In the genomic region with DNA sequence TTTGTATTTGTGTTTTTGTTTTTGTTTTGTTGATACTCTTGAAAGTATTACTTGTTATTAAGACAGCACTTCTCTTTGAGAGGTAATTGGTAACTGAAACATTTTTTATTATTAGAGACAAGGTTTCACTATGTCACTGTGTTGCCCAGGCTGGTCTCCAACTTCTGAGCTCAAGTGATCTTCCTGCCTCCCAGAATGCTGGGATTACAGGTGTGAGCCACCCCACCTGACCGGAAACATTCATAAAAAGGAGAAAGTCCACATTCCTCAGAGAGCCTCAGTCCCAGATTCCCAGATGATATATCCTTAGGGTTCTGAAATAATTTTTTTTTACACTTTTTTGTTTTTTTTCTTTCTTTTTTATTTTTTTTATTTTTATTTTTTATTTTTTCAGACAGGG, we compare ENCODE assay signal across 12 cellular contexts. TPM values are rescaled to one million over a fixed set of nuclear protein-coding genes. Genes with fewer than 3 reads are reported as not detected.
DNase-seq lines count a peak whose midpoint lies in the region; ATAC-seq and TF ChIP-seq lines count a peak whose summit lies in the region.
"Had no signal": no experiment of that assay in that cellular context is flagged by ENCODE, and none has a peak within 500 bp of the region (broad histone marks: within the 10 kb centered on the region; RNA-seq: fewer than 3 reads in every experiment).

No MANE protein-coding gene starts in this region.

- no peaks in the 10 kb centered on the region for H3K9me3 Mint-ChIP-seq in activated CD4-positive, alpha-beta memory T cell treated with anti-CD3 and anti-CD28 coated beads, Interleukin-2, amount 10 ng/mL, durations not matched to agents 7 days and 5 days
- no peaks in the 10 kb centered on the region for H3K9me3 Mint-ChIP-seq in activated CD4-positive, alpha-beta memory T cell treated with anti-CD3 and anti-CD28 coated beads for 36 hours
- no peaks in the 10 kb centered on the region for H3K9me3 Mint-ChIP-seq in activated CD8-positive, alpha-beta T cell treated with anti-CD3 and anti-CD28 coated beads for 36 hours

- WGBS in trophoblast cell (ENCODE audit: extremely low coverage, insufficient coverage, insufficient read length) = no CpG with 5 or more reads among the region's 1 CpG

- H4K12ac ChIP-seq in trophoblast cell (ENCODE audit: low read depth, low read length) = no peak overlapping the region

- CTCF ChIA-PET in activated CD4-positive, alpha-beta memory T cell treated with anti-CD3 and anti-CD28 coated beads, Interleukin-2, amount 10 ng/mL, durations not matched to agents 7 days and 5 days (lab: Charles Lee) = interaction anchor here (1.1 to 1.5 kb wide), 3 partner anchors 10 to 68 kb away, joined by 3 to 5 read pairs (median 4); no protein-coding TSS in a partner anchor
- CTCF ChIA-PET in activated CD4-positive, alpha-beta memory T cell treated with anti-CD3 and anti-CD28 coated beads for 36 hours (lab: Charles Lee) = interaction anchor here (2.0 kb wide), 1 partner anchor 10 kb away, joined by 10 read pairs; no protein-coding TSS in a partner anchor
- CTCF ChIA-PET in activated CD8-positive, alpha-beta T cell treated with anti-CD3 and anti-CD28 coated beads for 36 hours (lab: Charles Lee) = interaction anchor here (0.8 to 2.9 kb wide), 3 partner anchors 10 to 63 kb away, joined by 3 to 18 read pairs (median 3); no protein-coding TSS in a partner anchor

- no peak for DNase-seq in activated CD4-positive, alpha-beta memory T cell treated with anti-CD3 and anti-CD28 coated beads, Interleukin-2, amount 10 ng/mL, durations not matched to agents 7 days and 5 days
- no peak for DNase-seq in activated CD4-positive, alpha-beta memory T cell treated with anti-CD3 and anti-CD28 coated beads for 36 hours
- DNase-seq in activated CD8-positive, alpha-beta T cell treated with anti-CD3 and anti-CD28 coated beads for 36 hours = no peak
- DNase-seq in trophoblast cell (peak; percentile 68 to 83), SW 1271 (lab: John Stamatoyannopoulos, UW) (no peak)
- DNase-seq: ACHN, heart left ventricle, thyroid gland, WERI-Rb-1 had no signal

- no peak overlapping the region for H4K8ac ChIP-seq in trophoblast cell (ENCODE audit: low read depth, low read length)

- no peak overlapping the region for H4K91ac ChIP-seq in trophoblast cell (ENCODE audit: low read depth, low read length)

- H3K14ac ChIP-seq in trophoblast cell (ENCODE audit: low read length) = no peak overlapping the region

- no peak overlapping the region for H2BK12ac ChIP-seq in trophoblast cell (ENCODE audit: low read length)

- no peak overlapping the region for H3K4ac ChIP-seq in trophoblast cell (ENCODE audit: low read depth, low read length)

- peaks cover 0 to 5% of the 10 kb centered on the region in 2 experiments for H3K36me3 ChIP-seq in trophoblast cell (ENCODE audit: control insufficient read depth in 1 of 2, insufficient read depth in 2 of 2, low read length in 2 of 2)
- H3K36me3 ChIP-seq: heart left ventricle, thyroid gland had no signal

- H3K27me3 ChIP-seq in trophoblast cell (ENCODE audit: insufficient read depth, low read length) = no peaks in the 10 kb centered on the region
- H3K27me3 ChIP-seq: heart left ventricle, thyroid gland had no signal

- H2BK120ac ChIP-seq in trophoblast cell (ENCODE audit: insufficient read depth, low read length, poor library complexity) = no peak overlapping the region

- H3K27me3 Mint-ChIP-seq in activated CD4-positive, alpha-beta memory T cell treated with anti-CD3 and anti-CD28 coated beads, Interleukin-2, amount 10 ng/mL, durations not matched to agents 7 days and 5 days = no peaks in the 10 kb centered on the region
- H3K27me3 Mint-ChIP-seq in activated CD4-positive, alpha-beta memory T cell treated with anti-CD3 and anti-CD28 coated beads for 36 hours = no peaks in the 10 kb centered on the region
- no peaks in the 10 kb centered on the region for H3K27me3 Mint-ChIP-seq in activated CD8-positive, alpha-beta T cell treated with anti-CD3 and anti-CD28 coated beads for 36 hours

- no peaks in the 10 kb centered on the region for H3K9me3 ChIP-seq in trophoblast cell (ENCODE audit: insufficient read depth, low read depth, low read length)
- H3K9me3 ChIP-seq: heart left ventricle, thyroid gland had no signal

- no peak for TF ChIP-seq CTCF in activated CD8-positive, alpha-beta T cell treated with anti-CD3 and anti-CD28 coated beads for 36 hours (IDR thresholded peaks at IDR 0.05)

- H3K4me2 ChIP-seq in trophoblast cell (ENCODE audit: low read length) = no peak overlapping the region
- H3K4me2 ChIP-seq: KMS-11 had no signal

- peaks cover 23% of the 10 kb centered on the region for H3K79me2 ChIP-seq in trophoblast cell (ENCODE audit: control insufficient read depth, insufficient read depth, low read length, poor library complexity)

- peaks cover 10% of the 10 kb centered on the region for H3K79me1 ChIP-seq in trophoblast cell (ENCODE audit: low read length)

- intact Hi-C loops in activated CD4-positive, alpha-beta memory T cell treated with anti-CD3 and anti-CD28 coated beads for 36 hours (cut with micrococcal nuclease) = loop anchor here (5.0 kb wide), 1 partner anchor 77 kb away; no protein-coding TSS in a partner anchor
- intact Hi-C loops in activated CD8-positive, alpha-beta T cell treated with anti-CD3 and anti-CD28 coated beads for 36 hours (cut with micrococcal nuclease) = no loop called here

- H3K4me1 Mint-ChIP-seq in activated CD4-positive, alpha-beta memory T cell treated with anti-CD3 and anti-CD28 coated beads, Interleukin-2, amount 10 ng/mL, durations not matched to agents 7 days and 5 days = peaks cover 44% of the 10 kb centered on the region
- H3K4me1 Mint-ChIP-seq in activated CD4-positive, alpha-beta memory T cell treated with anti-CD3 and anti-CD28 coated beads for 36 hours (ENCODE audit: low read depth) = peaks cover 39% of the 10 kb centered on the region
- peaks cover 41% of the 10 kb centered on the region for H3K4me1 Mint-ChIP-seq in activated CD8-positive, alpha-beta T cell treated with anti-CD3 and anti-CD28 coated beads for 36 hours (ENCODE audit: low read depth)

- H3K4me3 ChIP-seq in trophoblast cell (ENCODE audit: low read depth, low read length) = no peak overlapping the region
- H3K4me3 ChIP-seq: lung, thyroid gland had no signal

- no peak overlapping the region for H3K23ac ChIP-seq in trophoblast cell (ENCODE audit: low read length)

- POLR2A ChIA-PET in activated CD4-positive, alpha-beta memory T cell treated with anti-CD3 and anti-CD28 coated beads, Interleukin-2, amount 10 ng/mL, durations not matched to agents 7 days and 5 days (lab: Charles Lee) = no interaction called here
- POLR2A ChIA-PET in activated CD4-positive, alpha-beta memory T cell treated with anti-CD3 and anti-CD28 coated beads for 36 hours (lab: Charles Lee) = no interaction called here
- POLR2A ChIA-PET in activated CD8-positive, alpha-beta T cell treated with anti-CD3 and anti-CD28 coated beads for 36 hours (lab: Charles Lee) = interaction anchor here (1.2 kb wide), 1 partner anchor 41 kb away, joined by 3 read pairs; no protein-coding TSS in a partner anchor

- H3K9ac ChIP-seq in trophoblast cell (ENCODE audit: low read length) = no peak overlapping the region
- H3K9ac ChIP-seq: KMS-11 had no signal

- no peak overlapping the region for H2AK5ac ChIP-seq in trophoblast cell (ENCODE audit: low read length)

- no peak overlapping the region for H3K27ac ChIP-seq in trophoblast cell (ENCODE audit: low read depth, low read length)
- H3K27ac ChIP-seq: heart left ventricle, KMS-11, thyroid gland had no signal

- ATAC-seq in activated CD8-positive, alpha-beta T cell treated with anti-CD3 and anti-CD28 coated beads for 36 hours = no peak
- no peak for ATAC-seq in GM18861 (IDR thresholded peaks at IDR 0.05; ENCODE audit: unreplicated experiment)
- ATAC-seq: heart left ventricle had no signal

- H3K18ac ChIP-seq in trophoblast cell (ENCODE audit: low read length) = no peak overlapping the region

- H3K27ac Mint-ChIP-seq in activated CD4-positive, alpha-beta memory T cell treated with anti-CD3 and anti-CD28 coated beads, Interleukin-2, amount 10 ng/mL, durations not matched to agents 7 days and 5 days = no peak overlapping the region
- no peak overlapping the region for H3K27ac Mint-ChIP-seq in activated CD4-positive, alpha-beta memory T cell treated with anti-CD3 and anti-CD28 coated beads for 36 hours
- H3K27ac Mint-ChIP-seq in activated CD8-positive, alpha-beta T cell treated with anti-CD3 and anti-CD28 coated beads for 36 hours = no peak overlapping the region

- no peak overlapping the region for H2BK5ac ChIP-seq in trophoblast cell (ENCODE audit: low read depth, low read length, poor library complexity)

- peak overlapping the region; percentile 43 for H3K4me3 Mint-ChIP-seq in activated CD4-positive, alpha-beta memory T cell treated with anti-CD3 and anti-CD28 coated beads, Interleukin-2, amount 10 ng/mL, durations not matched to agents 7 days and 5 days
- H3K4me3 Mint-ChIP-seq in activated CD4-positive, alpha-beta memory T cell treated with anti-CD3 and anti-CD28 coated beads for 36 hours = no peak overlapping the region
- peak overlapping the region; percentile 29 for H3K4me3 Mint-ChIP-seq in activated CD8-positive, alpha-beta T cell treated with anti-CD3 and anti-CD28 coated beads for 36 hours

- peaks cover 7 to 16% of the 10 kb centered on the region in 2 experiments for H3K4me1 ChIP-seq in trophoblast cell (ENCODE audit: control insufficient read depth in 1 of 2, insufficient read depth in 2 of 2, low read length in 2 of 2)

- H3K36me3 Mint-ChIP-seq in activated CD4-positive, alpha-beta memory T cell treated with anti-CD3 and anti-CD28 coated beads, Interleukin-2, amount 10 ng/mL, durations not matched to agents 7 days and 5 days (ENCODE audit: low read depth) = peaks cover 4% of the 10 kb centered on the region
- H3K36me3 Mint-ChIP-seq in activated CD4-positive, alpha-beta memory T cell treated with anti-CD3 and anti-CD28 coated beads for 36 hours = peaks cover 4% of the 10 kb centered on the region
- peaks cover 10% of the 10 kb centered on the region for H3K36me3 Mint-ChIP-seq in activated CD8-positive, alpha-beta T cell treated with anti-CD3 and anti-CD28 coated beads for 36 hours (ENCODE audit: low read depth)

- no peak overlapping the region for H2AFZ ChIP-seq in trophoblast cell (ENCODE audit: insufficient read depth, low read length, poor library complexity)

RNA-seq across cellular contexts. Expression of gene CARM1, which starts 2.7 kb away (rescaled TPM):
- 10 to 100 TPM; 39.3 to 40.2 TPM for total RNA-seq in activated CD4-positive, alpha-beta memory T cell treated with anti-CD3 and anti-CD28 coated beads, Interleukin-2, amount 10 ng/mL, durations not matched to agents 7 days and 5 days
- 10 to 100 TPM; 75.0 to 78.3 TPM for total RNA-seq in activated CD4-positive, alpha-beta memory T cell treated with anti-CD3 and anti-CD28 coated beads for 36 hours
- total RNA-seq in activated CD8-positive, alpha-beta T cell treated with anti-CD3 and anti-CD28 coated beads for 36 hours = 10 to 100 TPM; 95.1 to 95.4 TPM
- polyA plus RNA-seq in trophoblast cell (2013) = 77.7 and 79.2 TPM in 2 replicates

RNA-seq across cellular contexts. Expression of gene C19orf38, which starts 25.8 kb away (rescaled TPM):
- total RNA-seq in activated CD4-positive, alpha-beta memory T cell treated with anti-CD3 and anti-CD28 coated beads, Interleukin-2, amount 10 ng/mL, durations not matched to agents 7 days and 5 days = 1 to 10 TPM; 1.1 to 1.8 TPM
- total RNA-seq in activated CD4-positive, alpha-beta memory T cell treated with anti-CD3 and anti-CD28 coated beads for 36 hours = 1 to 10 TPM; 1.4 to 1.7 TPM
- total RNA-seq in activated CD8-positive, alpha-beta T cell treated with anti-CD3 and anti-CD28 coated beads for 36 hours = 1 to 10 TPM; 1.2 to 1.3 TPM
- 0.38 and 0.44 TPM in 2 replicates for polyA plus RNA-seq in trophoblast cell (2013)

RNA-seq across cellular contexts. Expression of gene TMED1, which starts 38.0 kb away (rescaled TPM):
- total RNA-seq in activated CD4-positive, alpha-beta memory T cell treated with anti-CD3 and anti-CD28 coated beads, Interleukin-2, amount 10 ng/mL, durations not matched to agents 7 days and 5 days = 10 to 100 TPM; 15.7 to 17.3 TPM
- 10 to 100 TPM; 18.8 to 19.1 TPM for total RNA-seq in activated CD4-positive, alpha-beta memory T cell treated with anti-CD3 and anti-CD28 coated beads for 36 hours
- 10 to 100 TPM; 12.9 to 15.0 TPM for total RNA-seq in activated CD8-positive, alpha-beta T cell treated with anti-CD3 and anti-CD28 coated beads for 36 hours
- polyA plus RNA-seq in trophoblast cell (2013) = 19.6 and 20.0 TPM in 2 replicates

RNA-seq across cellular contexts. Expression of gene YIPF2, which starts 54.4 kb away (rescaled TPM):
- total RNA-seq in activated CD4-positive, alpha-beta memory T cell treated with anti-CD3 and anti-CD28 coated beads, Interleukin-2, amount 10 ng/mL, durations not matched to agents 7 days and 5 days = 10 to 100 TPM; 23.8 to 26.0 TPM
- total RNA-seq in activated CD4-positive, alpha-beta memory T cell treated with anti-CD3 and anti-CD28 coated beads for 36 hours = 10 to 100 TPM; 25.6 to 28.4 TPM
- total RNA-seq in activated CD8-positive, alpha-beta T cell treated with anti-CD3 and anti-CD28 coated beads for 36 hours = 10 to 100 TPM; 21.7 to 24.4 TPM
- 98.9 and 102 TPM in 2 replicates for polyA plus RNA-seq in trophoblast cell (2013)

RNA-seq across cellular contexts. Expression of gene TIMM29, which starts 54.6 kb away (rescaled TPM):
- 10 to 100 TPM; 24.3 to 25.7 TPM for total RNA-seq in activated CD4-positive, alpha-beta memory T cell treated with anti-CD3 and anti-CD28 coated beads, Interleukin-2, amount 10 ng/mL, durations not matched to agents 7 days and 5 days
- total RNA-seq in activated CD4-positive, alpha-beta memory T cell treated with anti-CD3 and anti-CD28 coated beads for 36 hours = 10 to 100 TPM; 15.6 to 16.4 TPM
- total RNA-seq in activated CD8-positive, alpha-beta T cell treated with anti-CD3 and anti-CD28 coated beads for 36 hours = 10 to 100 TPM; 14.7 to 17.7 TPM
- polyA plus RNA-seq in trophoblast cell (2013) = 21.1 and 21.2 TPM in 2 replicates

Comparison
In these comparisons a context has a peak if more than half of its experiments do, and no peak if none do; other contexts are left out.
1. DNase-seq: peak in trophoblast cell (2 of 2); none in activated CD4-positive, alpha-beta memory T cell treated with anti-CD3 and anti-CD28 coated beads, Interleukin-2, amount 10 ng/mL, durations not matched to agents 7 days and 5 days (single experiment), activated CD4-positive, alpha-beta memory T cell treated with anti-CD3 and anti-CD28 coated beads for 36 hours (single experiment), activated CD8-positive, alpha-beta T cell treated with anti-CD3 and anti-CD28 coated beads for 36 hours (single experiment) and SW 1271 (0 of 2).